In genomic region chr6:121310495-121310894, GRCh38 we compare ENCODE assay signal across 17 cellular contexts. TPM values are rescaled to one million over a fixed set of nuclear protein-coding genes. Genes with fewer than 3 reads are reported as not detected.
DNase-seq lines count a peak whose midpoint lies in the region; ATAC-seq and TF ChIP-seq lines count a peak whose summit lies in the region.
"Had no signal": no experiment of that assay in that cellular context is flagged by ENCODE, and none has a peak within 500 bp of the region (broad histone marks: within the 10 kb centered on the region; RNA-seq: fewer than 3 reads in every experiment).

No MANE protein-coding gene starts in this region.

- H3K4me3 Mint-ChIP-seq in chondrocyte (ENCODE audit: unreplicated experiment): no peak overlapping the region
- H3K4me3 Mint-ChIP-seq in CD4-positive, alpha-beta T cell: no peak overlapping the region

- intact Hi-C loops in mucosa of descending colon (cut with DNase I, micrococcal nuclease): loop anchor here in 1 of 2 donors (10.0 kb wide), 1 partner anchor 84 kb away; no protein-coding TSS in a partner anchor
- intact Hi-C loops in CD4-positive, alpha-beta T cell (cut with DNase I, micrococcal nuclease): loop anchor here in 1 of 2 experiments (10.0 kb wide), 1 partner anchor 724 kb away; no protein-coding TSS in a partner anchor

- H3K27ac Mint-ChIP-seq in chondrocyte (ENCODE audit: unreplicated experiment): peak overlapping the region; percentile 80
- H3K27ac Mint-ChIP-seq in CD4-positive, alpha-beta T cell: no peak overlapping the region

- H3K27me3 Mint-ChIP-seq in chondrocyte (ENCODE audit: low read depth): no peaks in the 10 kb centered on the region
- H3K27me3 Mint-ChIP-seq in CD4-positive, alpha-beta T cell: no peaks in the 10 kb centered on the region

- H3K27me3 ChIP-seq in ACC112 (ENCODE audit: insufficient read depth, low read length): no peaks in the 10 kb centered on the region
- no peaks in the 10 kb centered on the region for H3K27me3 ChIP-seq in CD4-positive, alpha-beta T cell (ENCODE audit: control insufficient read depth, insufficient read depth, low read length)
- H3K27me3 ChIP-seq: BLaER1 treated with 17β-estradiol and CSF1 and Interleukin-3, amounts not matched to agents 10 nM and 100 nM; MG63 had no signal

- no peaks in the 10 kb centered on the region for H3K79me2 ChIP-seq in ACC112 (ENCODE audit: control insufficient read depth, insufficient read depth, low read length, unreplicated experiment)

- H3K9me3 Mint-ChIP-seq in chondrocyte (ENCODE audit: low read depth): peaks cover 3% of the 10 kb centered on the region
- peaks cover 2% of the 10 kb centered on the region for H3K9me3 Mint-ChIP-seq in CD4-positive, alpha-beta T cell

- CTCF ChIA-PET in CD4-positive, alpha-beta T cell (lab: Charles Lee): no interaction called here

- TF ChIP-seq CTCF in LNCaP clone FGC (IDR thresholded peaks at IDR 0.05; ENCODE audit: control insufficient read depth, extremely low read depth, insufficient read depth): no peak
- no peak for TF ChIP-seq CTCF in chondrocyte (IDR thresholded peaks at IDR 0.05)
- TF ChIP-seq CTCF in mucosa of descending colon (IDR thresholded peaks at IDR 0.05): no peak
- no peak for TF ChIP-seq CTCF in CD4-positive, alpha-beta T cell (IDR thresholded peaks at IDR 0.05)

- no peaks in the 10 kb centered on the region for H3K9me3 ChIP-seq in mucosa of descending colon
- no peaks in the 10 kb centered on the region for H3K9me3 ChIP-seq in CD4-positive, alpha-beta T cell (ENCODE audit: control insufficient read depth, low read length)
- H3K9me3 ChIP-seq: A549, MG63 had no signal

- DNase-seq in LNCaP clone FGC (ENCODE audit: low read depth) (peak; percentile 63), chondrocyte (ENCODE audit: low spot score) (no peak), mucosa of descending colon (no peak), mucosa of gallbladder (ENCODE audit: low spot score) (no peak), Kasumi-1 (lab: John Stamatoyannopoulos, UW) (no peak)
- no peak for DNase-seq in CD4-positive, alpha-beta T cell
- DNase-seq: H7, MG63, NCI-H1092, NCI-H146, NCI-H2081, Right ventricle myocardium superior had no signal

- POLR2A ChIA-PET in CD4-positive, alpha-beta T cell (lab: Charles Lee): no interaction called here

- H3K4me3 ChIP-seq in ACC112 (ENCODE audit: low read depth, low read length): no peak overlapping the region
- H3K4me3 ChIP-seq in LNCaP clone FGC (ENCODE audit: low read depth, low read length): no peak overlapping the region
- no peak overlapping the region for H3K4me3 ChIP-seq in mucosa of descending colon
- H3K4me3 ChIP-seq: A549; BLaER1 treated with 17β-estradiol and CSF1 and Interleukin-3, amounts not matched to agents 10 nM and 100 nM; MG63 had no signal

- peak overlapping the region; percentile 30; the same call in 1 of the 2 replicates for H3K27ac ChIP-seq in ACC112 (ENCODE audit: low read depth, low read length)
- H3K27ac ChIP-seq in CD4-positive, alpha-beta T cell (ENCODE audit: low read depth, low read length): no peak overlapping the region
- H3K27ac ChIP-seq: A549; BLaER1 treated with 17β-estradiol and CSF1 and Interleukin-3, amounts not matched to agents 10 nM and 100 nM; KMS-11 had no signal

- peaks cover 4% of the 10 kb centered on the region for H3K36me3 Mint-ChIP-seq in chondrocyte (ENCODE audit: low read depth)
- peaks cover 31% of the 10 kb centered on the region for H3K36me3 Mint-ChIP-seq in CD4-positive, alpha-beta T cell (ENCODE audit: low read depth)

- peaks cover 15% of the 10 kb centered on the region for H3K4me1 Mint-ChIP-seq in chondrocyte (ENCODE audit: low read depth)
- H3K4me1 Mint-ChIP-seq in CD4-positive, alpha-beta T cell (ENCODE audit: low read depth): no peaks in the 10 kb centered on the region

- ATAC-seq in mucosa of descending colon: peak; percentile 32
- ATAC-seq in CD4-positive, alpha-beta T cell (ENCODE audit: poor library complexity): no peak
- no peak for ATAC-seq in HG02852 (IDR thresholded peaks at IDR 0.05; ENCODE audit: unreplicated experiment)
- ATAC-seq: A549 had no signal

- H2AFZ ChIP-seq in ACC112 (ENCODE audit: low read length, unreplicated experiment): no peak overlapping the region

- H3K4me1 ChIP-seq in ACC112 (ENCODE audit: control insufficient read depth, insufficient read depth, low read length, unreplicated experiment): peaks cover 11% of the 10 kb centered on the region
- peaks cover 8% of the 10 kb centered on the region for H3K4me1 ChIP-seq in mucosa of descending colon (ENCODE audit: low read depth)
- H3K4me1 ChIP-seq: A549 had no signal

- H3K36me3 ChIP-seq in ACC112 (ENCODE audit: insufficient read depth, low read length) (no peaks in the 10 kb centered on the region), mucosa of descending colon (ENCODE audit: low read depth) (no peaks in the 10 kb centered on the region)
- H3K36me3 ChIP-seq: MG63 had no signal

RNA-seq across cellular contexts. Expression of gene TBC1D32, which starts 23.8 kb away (rescaled TPM):
- 8.9 to 12.6 TPM (median 9.4 TPM) in 3 replicates for total RNA-seq in chondrocyte
- total RNA-seq in mucosa of descending colon: 10 to 100 TPM in 1 of 3 donors, 1 to 10 TPM in 2; 6.0 to 13.2 (median 8.6) TPM
- total RNA-seq in CD4-positive, alpha-beta T cell: 1 to 10 TPM; 9.4 to 9.8 TPM
- 8.4 TPM for total RNA-seq in mucosa of gallbladder
